25 cellular contexts compared by ENCODE assay signal in genomic region chr10:93673791-93674190, GRCh38.
"Had no signal": no experiment of that assay in that cellular context is flagged by ENCODE, and none has a peak within 500 bp of the region (broad histone marks: within the 10 kb centered on the region; RNA-seq: fewer than 3 reads in every experiment).

No MANE protein-coding gene starts in this region.

- ATAC-seq: stimulated activated effector memory CD8-positive, alpha-beta T cell treated with anti-CD3 and anti-CD28 coated beads, Interleukin-12 subunit alpha, Interleukin-12 subunit beta, amount 100 ng/mL, for 72 hours; stimulated activated memory B cell treated with anti-CD40 and anti-IgM and Interleukin-4, amounts not matched to agents 10 μg/mL and 1 μg/mL and 100 μg/mL, for 72 hours; stimulated activated naive B cell treated with anti-CD40 and anti-IgM and Interleukin-4, amounts not matched to agents 10 μg/mL and 1 μg/mL and 100 μg/mL, for 72 hours; stimulated activated naive CD8-positive, alpha-beta T cell treated with anti-CD3 and anti-CD28 coated beads, Interleukin-15, amount 100 ng/mL, for 72 hours; stimulated activated naive CD8-positive, alpha-beta T cell treated with anti-CD3 and anti-CD28 coated beads, Interleukin-15, Interleukin-2, amounts not matched to agents 100 U/mL and 50 U/mL, for 24 hours; upper lobe of right lung had no signal

- H3K36me3 ChIP-seq: uterus had no signal

- H3K4me1 ChIP-seq: suprapubic skin, testis, thyroid gland, tibial artery, tibial nerve, transverse colon, upper lobe of left lung, upper lobe of right lung, uterus, vagina had no signal

- H3K27ac ChIP-seq: stomach, suprapubic skin, testis, thoracic aorta, thyroid gland, tibial artery, tibial nerve, transverse colon, upper lobe of left lung, upper lobe of right lung, uterus, vagina had no signal

- H3K27me3 ChIP-seq: stomach, suprapubic skin, testis, thyroid gland, tibial artery, tibial nerve, transverse colon, upper lobe of left lung, upper lobe of right lung, uterus, vagina had no signal

- DNase-seq: stimulated activated CD4-positive, alpha-beta T cell treated with anti-CD3 and anti-CD28 coated beads, Interleukin-4, amount 100 ng/mL, for 1 hour; stimulated activated CD4-positive, alpha-beta T cell treated with anti-CD3 and anti-CD28 coated beads, Interleukin-4, amount 100 ng/mL, for 24 hours; stimulated activated CD4-positive, alpha-beta T cell treated with anti-CD3 and anti-CD28 coated beads, Interleukin-4, amount 100 ng/mL, for 4 hours; stimulated activated CD8-positive, alpha-beta memory T cell treated with anti-CD3 and anti-CD28 coated beads, Interleukin-4, amount 100 ng/mL, for 48 hours; stimulated activated naive B cell treated with anti-CD40 and anti-IgM and Interleukin-4, amounts not matched to agents 10 μg/mL and 1 μg/mL and 100 μg/mL, for 72 hours; stimulated activated naive CD4-positive, alpha-beta T cell; stimulated activated naive CD4-positive, alpha-beta T cell treated with Interleukin-2 at 50 U/mL for 16 hours; stimulated activated naive CD8-positive, alpha-beta T cell treated with anti-CD3 and anti-CD28 coated beads, Interleukin-15, amount 100 ng/mL, for 72 hours; stimulated activated naive CD8-positive, alpha-beta T cell treated with anti-CD3 and anti-CD28 coated beads, Interleukin-15, Interleukin-2, amounts not matched to agents 100 U/mL and 50 U/mL, for 24 hours; stomach; substantia nigra; testis; thyroid gland; tibial artery; transverse colon; trophoblast cell; upper lobe of left lung; upper lobe of right lung; uterus had no signal

- H3K9me3 ChIP-seq: stomach, suprapubic skin, testis, thoracic aorta, thyroid gland, tibial artery, tibial nerve, transverse colon, upper lobe of left lung, upper lobe of right lung, uterus, vagina had no signal

- H3K4me3 ChIP-seq: stomach, suprapubic skin, testis, thoracic aorta, thyroid gland, tibial artery, tibial nerve, transverse colon, upper lobe of left lung, upper lobe of right lung, uterus, vagina had no signal
